ENCODE assay signal across 20 cellular contexts in genomic region chr1:119799003-119799402, GRCh38. TPM values are rescaled to one million over a fixed set of nuclear protein-coding genes. Genes with fewer than 3 reads are reported as not detected.
DNase-seq lines count a peak whose midpoint lies in the region; ATAC-seq lines count a peak whose summit lies in the region.
"Had no signal": no experiment of that assay in that cellular context is flagged by ENCODE, and none has a peak within 500 bp of the region (broad histone marks: within the 10 kb centered on the region; RNA-seq: fewer than 3 reads in every experiment).

No MANE protein-coding gene starts in this region.

- H3K9ac ChIP-seq in mesenchymal stem cell (ENCODE audit: low read length) = no peak overlapping the region

- no peak overlapping the region for H2BK5ac ChIP-seq in mesenchymal stem cell (ENCODE audit: low read depth, low read length, poor library complexity, severe bottlenecking)

- H2BK12ac ChIP-seq in mesenchymal stem cell (ENCODE audit: low read length in 2 of 2) = no peak overlapping the region

- no peak overlapping the region for H3K23ac ChIP-seq in mesenchymal stem cell (ENCODE audit: low read length in 2 of 2)

- H3K4me3 ChIP-seq in mesenchymal stem cell (ENCODE audit: insufficient read depth in 1 of 2, low read depth in 1 of 2, low read length in 2 of 2) = no peak overlapping the region
- H3K4me3 ChIP-seq: GM12878 had no signal

- peak overlapping the region; percentile 54 for H3K4me3 Mint-ChIP-seq in activated naive CD4-positive, alpha-beta T cell treated with anti-CD3 and anti-CD28 coated beads, Interleukin-2, amount 50 U/mL, for 24 hours
- peak overlapping the region; percentile 79 for H3K4me3 Mint-ChIP-seq in activated CD8-positive, alpha-beta T cell treated with anti-CD3 and anti-CD28 coated beads, Interleukin-2, amount 10 ng/mL, durations not matched to agents 7 days and 5 days
- peak overlapping the region; percentile 68 for H3K4me3 Mint-ChIP-seq in activated naive CD8-positive, alpha-beta T cell treated with anti-CD3 and anti-CD28 coated beads, Interleukin-2, amount 50 U/mL, for 24 hours

- no peak for DNase-seq in activated naive CD4-positive, alpha-beta T cell treated with anti-CD3 and anti-CD28 coated beads, Interleukin-2, amount 50 U/mL, for 16 hours
- DNase-seq in activated CD8-positive, alpha-beta T cell treated with anti-CD3 and anti-CD28 coated beads, Interleukin-2, amount 10 ng/mL, durations not matched to agents 7 days and 5 days = no peak
- DNase-seq in activated naive CD8-positive, alpha-beta T cell treated with anti-CD3 and anti-CD28 coated beads, Interleukin-2, amount 50 U/mL, for 24 hours = no peak
- DNase-seq in UCSD-AML1 (lab: John Stamatoyannopoulos, UW; ENCODE audit: unreplicated experiment) = no peak
- no peak for DNase-seq in mesenchymal stem cell
- DNase-seq: Caco-2, DMS 273 treated with DMSO at 0.1 percent for 48 hours, DND-41, H7, Karpas-422, NCI-H1694 treated with DMSO at 0.1 percent for 48 hours, NCI-H446, NCI-H526, OCI-M1 had no signal

- no peak overlapping the region for H4K91ac ChIP-seq in mesenchymal stem cell (ENCODE audit: low read length)

- no peak overlapping the region for H2AFZ ChIP-seq in mesenchymal stem cell (ENCODE audit: low read depth, low read length)

- CTCF ChIA-PET in activated CD8-positive, alpha-beta T cell treated with anti-CD3 and anti-CD28 coated beads, Interleukin-2, amount 10 ng/mL, durations not matched to agents 7 days and 5 days (lab: Charles Lee) = interaction anchor here (0.8 to 1.9 kb wide), 6 partner anchors 10 to 56 kb away, joined by 3 to 12 read pairs (median 4); no protein-coding TSS in a partner anchor

- no peak overlapping the region for H3K27ac ChIP-seq in mesenchymal stem cell (ENCODE audit: low read length, poor library complexity, severe bottlenecking)

- no peaks in the 10 kb centered on the region for H3K9me3 Mint-ChIP-seq in activated naive CD4-positive, alpha-beta T cell treated with anti-CD3 and anti-CD28 coated beads, Interleukin-2, amount 50 U/mL, for 24 hours
- no peaks in the 10 kb centered on the region for H3K9me3 Mint-ChIP-seq in activated CD8-positive, alpha-beta T cell treated with anti-CD3 and anti-CD28 coated beads, Interleukin-2, amount 10 ng/mL, durations not matched to agents 7 days and 5 days (ENCODE audit: insufficient read depth)
- H3K9me3 Mint-ChIP-seq in activated naive CD8-positive, alpha-beta T cell treated with anti-CD3 and anti-CD28 coated beads, Interleukin-2, amount 50 U/mL, for 24 hours = no peaks in the 10 kb centered on the region

- H3K36me3 ChIP-seq in mesenchymal stem cell (ENCODE audit: control insufficient read depth in 1 of 2, insufficient read depth in 2 of 2, low read depth in 1 of 2, low read length in 2 of 2) = no peaks in the 10 kb centered on the region

- H3K4ac ChIP-seq in mesenchymal stem cell (ENCODE audit: low read depth in 1 of 2, low read length in 2 of 2) = no peak overlapping the region

- H2BK15ac ChIP-seq in mesenchymal stem cell (ENCODE audit: low read depth, poor library complexity, severe bottlenecking) = no peak overlapping the region

- H3K4me1 ChIP-seq in mesenchymal stem cell (ENCODE audit: control insufficient read depth, insufficient read depth, low read depth, low read length) = no peaks in the 10 kb centered on the region

- no peaks in the 10 kb centered on the region for H3K9me3 ChIP-seq in mesenchymal stem cell (ENCODE audit: control insufficient read depth, low read length)
- H3K9me3 ChIP-seq: Caco-2 had no signal

- peaks cover 0 to 8% of the 10 kb centered on the region in 2 experiments for H3K27me3 ChIP-seq in mesenchymal stem cell (ENCODE audit: control insufficient read depth in 1 of 2, insufficient read depth in 1 of 2, low read length in 2 of 2)

- H4K8ac ChIP-seq in mesenchymal stem cell (ENCODE audit: low read length) = no peak overlapping the region

- H3K36me3 Mint-ChIP-seq in activated naive CD4-positive, alpha-beta T cell treated with anti-CD3 and anti-CD28 coated beads, Interleukin-2, amount 50 U/mL, for 24 hours = no peaks in the 10 kb centered on the region
- H3K36me3 Mint-ChIP-seq in activated CD8-positive, alpha-beta T cell treated with anti-CD3 and anti-CD28 coated beads, Interleukin-2, amount 10 ng/mL, durations not matched to agents 7 days and 5 days (ENCODE audit: low read depth) = peaks cover 26% of the 10 kb centered on the region
- no peaks in the 10 kb centered on the region for H3K36me3 Mint-ChIP-seq in activated naive CD8-positive, alpha-beta T cell treated with anti-CD3 and anti-CD28 coated beads, Interleukin-2, amount 50 U/mL, for 24 hours (ENCODE audit: low read depth)
- H3K36me3 Mint-ChIP-seq: CD4-positive, CD25-positive, alpha-beta regulatory T cell had no signal

- H3K4me2 ChIP-seq in mesenchymal stem cell (ENCODE audit: low read length, poor library complexity, severe bottlenecking) = no peak overlapping the region

- no peak overlapping the region for H3K27ac Mint-ChIP-seq in activated naive CD4-positive, alpha-beta T cell treated with anti-CD3 and anti-CD28 coated beads, Interleukin-2, amount 50 U/mL, for 24 hours
- H3K27ac Mint-ChIP-seq in activated CD8-positive, alpha-beta T cell treated with anti-CD3 and anti-CD28 coated beads, Interleukin-2, amount 10 ng/mL, durations not matched to agents 7 days and 5 days = peak overlapping the region; percentile 91
- peak overlapping the region; percentile 76 for H3K27ac Mint-ChIP-seq in activated naive CD8-positive, alpha-beta T cell treated with anti-CD3 and anti-CD28 coated beads, Interleukin-2, amount 50 U/mL, for 24 hours
- H3K27ac Mint-ChIP-seq: CD4-positive, CD25-positive, alpha-beta regulatory T cell had no signal

- H2AK5ac ChIP-seq in mesenchymal stem cell (ENCODE audit: low read length, severe bottlenecking) = no peak overlapping the region

- no peak overlapping the region for H3K18ac ChIP-seq in mesenchymal stem cell (ENCODE audit: low read depth in 1 of 2, low read length in 2 of 2)

- POLR2A ChIA-PET in activated CD8-positive, alpha-beta T cell treated with anti-CD3 and anti-CD28 coated beads, Interleukin-2, amount 10 ng/mL, durations not matched to agents 7 days and 5 days (lab: Charles Lee) = interaction anchor here (2.0 kb wide), 1 partner anchor 11 kb away, joined by 5 read pairs; no protein-coding TSS in a partner anchor

- 100% methylated on average over 3 of the region's 4 CpGs for WGBS in mesenchymal stem cell

- H2BK120ac ChIP-seq in mesenchymal stem cell (ENCODE audit: low read depth, low read length) = no peak overlapping the region

- no peaks in the 10 kb centered on the region for H3K27me3 Mint-ChIP-seq in activated naive CD4-positive, alpha-beta T cell treated with anti-CD3 and anti-CD28 coated beads, Interleukin-2, amount 50 U/mL, for 24 hours
- no peaks in the 10 kb centered on the region for H3K27me3 Mint-ChIP-seq in activated CD8-positive, alpha-beta T cell treated with anti-CD3 and anti-CD28 coated beads, Interleukin-2, amount 10 ng/mL, durations not matched to agents 7 days and 5 days (ENCODE audit: low read depth)
- H3K27me3 Mint-ChIP-seq in activated naive CD8-positive, alpha-beta T cell treated with anti-CD3 and anti-CD28 coated beads, Interleukin-2, amount 50 U/mL, for 24 hours = no peaks in the 10 kb centered on the region

- H3K79me1 ChIP-seq in mesenchymal stem cell (replicated peaks; ENCODE audit: low read length, poor library complexity, severe bottlenecking) = no peaks in the 10 kb centered on the region

- no peak overlapping the region for H3K14ac ChIP-seq in mesenchymal stem cell (ENCODE audit: low read length in 2 of 2)

- ATAC-seq in activated CD8-positive, alpha-beta T cell treated with anti-CD3 and anti-CD28 coated beads, Interleukin-2, amount 10 ng/mL, durations not matched to agents 7 days and 5 days = no peak
- no peak for ATAC-seq in activated naive CD8-positive, alpha-beta T cell treated with anti-CD3 and anti-CD28 coated beads, Interleukin-2, amount 50 U/mL, for 24 hours
- no peak for ATAC-seq in HG02840 (IDR thresholded peaks at IDR 0.05; ENCODE audit: low FRiP score, unreplicated experiment)
- ATAC-seq: GM12878 had no signal

- H3K4me1 Mint-ChIP-seq in activated naive CD4-positive, alpha-beta T cell treated with anti-CD3 and anti-CD28 coated beads, Interleukin-2, amount 50 U/mL, for 24 hours = peaks cover 11% of the 10 kb centered on the region
- H3K4me1 Mint-ChIP-seq in activated CD8-positive, alpha-beta T cell treated with anti-CD3 and anti-CD28 coated beads, Interleukin-2, amount 10 ng/mL, durations not matched to agents 7 days and 5 days (ENCODE audit: low read depth) = peaks cover 59% of the 10 kb centered on the region
- peaks cover 32% of the 10 kb centered on the region for H3K4me1 Mint-ChIP-seq in activated naive CD8-positive, alpha-beta T cell treated with anti-CD3 and anti-CD28 coated beads, Interleukin-2, amount 50 U/mL, for 24 hours

RNA-seq across cellular contexts. Expression of gene REG4, which starts 12.3 kb away (rescaled TPM):
- total RNA-seq in activated CD8-positive, alpha-beta T cell treated with anti-CD3 and anti-CD28 coated beads, Interleukin-2, amount 10 ng/mL, durations not matched to agents 7 days and 5 days = 10 to 100 TPM; 14.6 to 15.3 TPM
- polyA plus RNA-seq in mesenchymal stem cell (2013, experiment 1 of 2) = not detected
- polyA plus RNA-seq in mesenchymal stem cell (2013, experiment 2 of 2) = not detected
- total RNA-seq: CD4-positive, CD25-positive, alpha-beta regulatory T cell; GM12878; H7; MCF 10A had no signal
- polyA plus RNA-seq: BJ, GM12878 had no signal

RNA-seq across cellular contexts. Expression of gene HMGCS2, which starts 30.3 kb away (rescaled TPM):
- not detected for total RNA-seq in activated CD8-positive, alpha-beta T cell treated with anti-CD3 and anti-CD28 coated beads, Interleukin-2, amount 10 ng/mL, durations not matched to agents 7 days and 5 days
- not detected for polyA plus RNA-seq in mesenchymal stem cell (2013, experiment 1 of 2)
- not detected for polyA plus RNA-seq in mesenchymal stem cell (2013, experiment 2 of 2)
- total RNA-seq: CD4-positive, CD25-positive, alpha-beta regulatory T cell; H7; MCF 10A had no signal
- polyA plus RNA-seq: BJ; CD4-positive, CD25-positive, alpha-beta regulatory T cell; GM12878 had no signal
